ENCODE assay signal across 13 cellular contexts in the genomic region with DNA sequence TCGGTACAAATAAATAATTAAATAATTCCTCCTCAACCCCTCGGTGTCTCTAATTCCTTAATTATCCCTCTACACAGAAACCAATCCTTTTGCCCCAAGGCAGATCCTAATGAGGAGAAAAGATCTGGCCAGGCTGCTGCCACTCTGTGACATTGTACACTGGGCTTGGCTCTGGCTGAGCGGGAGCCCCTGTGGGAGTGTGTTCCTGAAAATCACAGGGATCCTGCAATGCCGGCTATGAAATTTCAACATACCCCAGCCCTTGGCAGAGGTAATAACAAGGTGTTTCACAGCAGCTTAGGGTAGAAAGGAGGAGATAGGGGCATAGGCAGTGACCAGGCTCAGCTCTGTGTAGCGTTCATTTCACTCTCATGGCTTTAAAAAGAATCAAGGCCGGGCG.
"Had no signal": no experiment of that assay in that cellular context is flagged by ENCODE, and none has a peak within 500 bp of the region (broad histone marks: within the 10 kb centered on the region; RNA-seq: fewer than 3 reads in every experiment).

No MANE protein-coding gene starts in this region.

- FAIRE-seq: colon had no signal

- ATAC-seq: activated CD8-positive, alpha-beta memory T cell treated with anti-CD3 and anti-CD28 coated beads, Interleukin-2, amount 10 ng/mL, durations not matched to agents 7 days and 5 days; sciatic nerve; T-cell; upper lobe of right lung had no signal

- H3K4me3 Mint-ChIP-seq: activated CD8-positive, alpha-beta memory T cell treated with anti-CD3 and anti-CD28 coated beads, Interleukin-2, amount 10 ng/mL, durations not matched to agents 7 days and 5 days; T-cell had no signal

- H3K27ac ChIP-seq: esophagus muscularis mucosa, stomach, testis, upper lobe of right lung had no signal

- DNase-seq: activated CD4-positive, alpha-beta T cell treated with anti-CD3 and anti-CD28 coated beads, Interleukin-2, amount 50 U/mL, for 48 hours; activated CD8-positive, alpha-beta memory T cell treated with anti-CD3 and anti-CD28 coated beads, Interleukin-2, amount 10 ng/mL, durations not matched to agents 7 days and 5 days; activated naive CD4-positive, alpha-beta T cell treated with anti-CD3 and anti-CD28 coated beads, Interleukin-2, amount 50 U/mL, for 16 hours; activated T-cell treated with anti-CD3 and anti-CD28 coated beads, Interleukin-2, amount 50 U/mL, for 1 hour; hippocampal formation; stomach; T-cell; T1000; testis; upper lobe of right lung had no signal

- H3K27ac Mint-ChIP-seq: activated CD8-positive, alpha-beta memory T cell treated with anti-CD3 and anti-CD28 coated beads, Interleukin-2, amount 10 ng/mL, durations not matched to agents 7 days and 5 days; T-cell had no signal

- H3K4me1 ChIP-seq: testis, upper lobe of right lung had no signal

- H3K27me3 Mint-ChIP-seq: activated CD8-positive, alpha-beta memory T cell treated with anti-CD3 and anti-CD28 coated beads, Interleukin-2, amount 10 ng/mL, durations not matched to agents 7 days and 5 days; T-cell had no signal

- H3K4me1 Mint-ChIP-seq: activated CD8-positive, alpha-beta memory T cell treated with anti-CD3 and anti-CD28 coated beads, Interleukin-2, amount 10 ng/mL, durations not matched to agents 7 days and 5 days; T-cell had no signal

- H3K4me3 ChIP-seq: esophagus muscularis mucosa, stomach, testis, upper lobe of right lung had no signal

- H3K27me3 ChIP-seq: esophagus muscularis mucosa, stomach, testis, upper lobe of right lung had no signal

- H3K9me3 ChIP-seq: testis, upper lobe of right lung had no signal
